Comparison of ENCODE assay signal across 9 cellular contexts in genomic region chr15:32657198-32657886, GRCh38. TPM values are rescaled to one million over a fixed set of nuclear protein-coding genes. Genes with fewer than 3 reads are reported as not detected.
DNase-seq lines count a peak whose midpoint lies in the region; ATAC-seq, FAIRE-seq and TF ChIP-seq lines count a peak whose summit lies in the region.
"Had no signal": no experiment of that assay in that cellular context is flagged by ENCODE, and none has a peak within 500 bp of the region (broad histone marks: within the 10 kb centered on the region; RNA-seq: fewer than 3 reads in every experiment).

No MANE protein-coding gene starts in this region.

- peaks cover 8 to 45% (median 24%) of the 10 kb centered on the region in 3 donors for H3K4me1 ChIP-seq in pancreas
- peaks cover 8% of the 10 kb centered on the region for H3K4me1 ChIP-seq in vagina

- H3K4me3 ChIP-seq in bronchial epithelial cell (ENCODE audit: low read depth, low read length) (no peak overlapping the region), pancreas (peak overlapping the region in 2 of 4 donors; percentile 2 to 15), vagina (no peak overlapping the region)

- intact Hi-C loops in pancreas (cut with DNase I) (no loop called here), vagina (cut with DNase I) (no loop called here)

- TF ChIP-seq CTCF in bronchial epithelial cell (IDR thresholded peaks at IDR 0.05; ENCODE audit: insufficient read depth, low read length, severe bottlenecking): peak; percentile 52
- TF ChIP-seq CTCF in pancreas (IDR thresholded peaks at IDR 0.05): peak; percentile 13 to 37 (median 24)
- no peak for TF ChIP-seq CTCF in vagina (IDR thresholded peaks at IDR 0.05)

- no peaks in the 10 kb centered on the region for H3K27me3 ChIP-seq in bronchial epithelial cell (ENCODE audit: control insufficient read depth, insufficient read depth, low read length)
- no peaks in the 10 kb centered on the region for H3K27me3 ChIP-seq in pancreas
- no peaks in the 10 kb centered on the region for H3K27me3 ChIP-seq in vagina

- no peak for FAIRE-seq in bronchial epithelial cell (lab: Jason Lieb, UNC)
- no peak for FAIRE-seq in pancreas (lab: Jason Lieb, UNC)

- 13 to 15% methylated on average over 5 of the region's 5 CpGs for WGBS in pancreas, 2 donors

- no peak for TF ChIP-seq POLR2A in vagina (IDR thresholded peaks at IDR 0.05)

- H3K36me3 ChIP-seq in bronchial epithelial cell (ENCODE audit: control insufficient read depth, insufficient read depth, low read length): no peaks in the 10 kb centered on the region
- no peaks in the 10 kb centered on the region for H3K36me3 ChIP-seq in pancreas
- H3K36me3 ChIP-seq in vagina: no peaks in the 10 kb centered on the region

- DNase-seq in DMS79 treated with DMSO at 0.1 percent for 48 hours (lab: John Stamatoyannopoulos, UW) (peak; percentile 32), DMS79 (lab: John Stamatoyannopoulos, UW) (no peak), HPDE6-E6E7 (ENCODE audit: extremely low spot score) (peak; percentile 65), bronchial epithelial cell (ENCODE audit: low read depth) (peak; percentile 84), pancreas (peak in 4 of 6 donors; percentile 54 to 68 (median 64)), vagina (ENCODE audit: extremely low spot score in 2 of 2) (no peak)
- DNase-seq: NCI-H1105 treated with DMSO at 0.1 percent for 48 hours had no signal

- no peaks in the 10 kb centered on the region for H3K9me3 ChIP-seq in pancreas
- no peaks in the 10 kb centered on the region for H3K9me3 ChIP-seq in vagina

- H3K27ac ChIP-seq in pancreas (peak overlapping the region; percentile 3 to 68 (median 60)), vagina (no peak overlapping the region)

- peak; percentile 78 to 88 (median 85) for ATAC-seq in pancreas
- ATAC-seq in HG03039 (IDR thresholded peaks at IDR 0.05; ENCODE audit: unreplicated experiment): no peak
- no peak for ATAC-seq in HG03108 (IDR thresholded peaks at IDR 0.05; ENCODE audit: unreplicated experiment)

RNA-seq across cellular contexts. Expression of gene SCG5, which starts 15.8 kb away (rescaled TPM):
- 3.7 and 11.8 TPM in 2 replicates for total RNA-seq in bronchial epithelial cell
- total RNA-seq in pancreas: 100 to 1,000 TPM in 1 of 6 donors, 10 to 100 TPM in 5; 13.6 to 110 (median 59.2) TPM
- 100 to 1,000 TPM; 290 to 879 TPM for polyA plus RNA-seq in pancreas
- 6.1 TPM for total RNA-seq in vagina

RNA-seq across cellular contexts. Expression of gene ARHGAP11A, which starts 42.0 kb away (rescaled TPM):
- total RNA-seq in bronchial epithelial cell (1.1 and 1.2 TPM in 2 replicates), pancreas (1 to 10 TPM; 1.0 to 3.2 (median 3.1) TPM), vagina (7.4 TPM)
- 1 to 10 TPM in 1 of 2 donors, under 1 TPM in 1; 0.80 to 3.4 TPM for polyA plus RNA-seq in pancreas

Comparison
In these comparisons a context has a peak if more than half of its experiments do, and no peak if none do; other contexts are left out.
1. DNase-seq: peak in DMS79 treated with DMSO at 0.1 percent for 48 hours (single experiment), HPDE6-E6E7 (single experiment), bronchial epithelial cell (single experiment) and pancreas (4 of 6); none in DMS79 (single experiment) and vagina (0 of 2).
2. CTCF ChIP-seq: peak in bronchial epithelial cell (single experiment) and pancreas (4 of 4); none in vagina (0 of 3).
3. ATAC-seq: peak in pancreas (4 of 4); none in HG03039 (single experiment) and HG03108 (single experiment).